In the genomic region with DNA sequence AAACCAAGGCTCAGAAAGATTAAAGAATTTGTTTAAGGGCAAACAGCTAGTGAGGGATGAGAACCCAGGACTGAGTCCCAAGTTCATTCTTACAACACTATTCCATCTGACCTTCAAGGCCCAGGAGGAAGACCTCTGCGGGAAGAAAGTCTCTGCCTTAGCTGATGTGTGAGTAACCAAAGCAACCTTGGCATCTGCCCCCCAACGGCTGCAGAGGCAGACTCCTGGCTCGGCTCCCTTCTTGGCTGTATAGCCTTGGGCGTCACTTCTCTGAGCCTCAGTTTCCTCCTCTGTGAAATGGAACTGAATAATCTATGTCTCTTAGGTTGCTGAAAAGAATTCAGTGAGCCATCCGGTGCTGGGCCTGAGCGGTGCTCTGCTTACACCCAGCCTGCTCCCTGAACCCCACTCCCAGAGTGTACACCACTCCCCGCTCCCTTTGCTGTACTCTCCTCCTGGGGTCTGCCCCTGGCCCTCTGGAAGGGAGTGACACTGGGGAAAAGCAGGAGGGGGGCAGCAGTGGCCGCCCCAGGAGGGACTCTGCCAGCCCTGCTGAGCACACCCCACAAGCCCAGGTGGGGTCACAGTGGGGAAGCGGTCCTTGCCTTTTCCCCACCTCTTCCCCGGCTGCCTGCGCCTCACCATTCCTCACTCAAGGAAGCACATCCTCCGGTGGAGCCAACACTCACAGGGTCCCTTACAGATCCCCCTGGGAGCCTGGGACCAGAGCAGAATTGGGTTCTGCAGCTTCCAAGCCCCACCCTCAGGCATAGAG, we compare ENCODE assay signal across 26 cellular contexts.
"Had no signal": no experiment of that assay in that cellular context is flagged by ENCODE, and none has a peak within 500 bp of the region (broad histone marks: within the 10 kb centered on the region; RNA-seq: fewer than 3 reads in every experiment).

No MANE protein-coding gene starts in this region.

- H3K9me3 Mint-ChIP-seq: mesothelial cell of epicardium; naive thymus-derived CD8-positive, alpha-beta T cell; neural crest cell had no signal

- H3K27ac ChIP-seq: body of pancreas, coronary artery, dorsolateral prefrontal cortex, parathyroid adenoma, psoas muscle, tibial nerve had no signal

- H3K4me3 ChIP-seq: body of pancreas, coronary artery, dorsolateral prefrontal cortex, psoas muscle, tibial nerve had no signal

- H3K4me1 ChIP-seq: body of pancreas, tibial nerve had no signal

- ATAC-seq: activated CD4-positive, alpha-beta T cell treated with anti-CD3 and anti-CD28 coated beads for 36 hours; activated CD8-positive, alpha-beta memory T cell treated with anti-CD3 and anti-CD28 coated beads, Interleukin-2, amount 10 ng/mL, durations not matched to agents 7 days and 5 days; activated CD8-positive, alpha-beta T cell treated with anti-CD3 and anti-CD28 coated beads, Interleukin-2, amount 10 ng/mL, durations not matched to agents 7 days and 5 days; body of pancreas; left lobe of liver; naive thymus-derived CD8-positive, alpha-beta T cell had no signal

- H3K27me3 ChIP-seq: body of pancreas, dorsolateral prefrontal cortex, tibial nerve had no signal

- H3K4me3 Mint-ChIP-seq: activated CD4-positive, alpha-beta T cell treated with anti-CD3 and anti-CD28 coated beads for 36 hours; activated CD8-positive, alpha-beta memory T cell treated with anti-CD3 and anti-CD28 coated beads, Interleukin-2, amount 10 ng/mL, durations not matched to agents 7 days and 5 days; activated CD8-positive, alpha-beta T cell treated with anti-CD3 and anti-CD28 coated beads, Interleukin-2, amount 10 ng/mL, durations not matched to agents 7 days and 5 days; activated naive CD8-positive, alpha-beta T cell; mesothelial cell of epicardium; naive thymus-derived CD8-positive, alpha-beta T cell; neural crest cell had no signal

- H3K9ac ChIP-seq: parathyroid adenoma had no signal

- H3K27me3 Mint-ChIP-seq: activated CD4-positive, alpha-beta T cell treated with anti-CD3 and anti-CD28 coated beads for 36 hours; activated CD8-positive, alpha-beta memory T cell treated with anti-CD3 and anti-CD28 coated beads, Interleukin-2, amount 10 ng/mL, durations not matched to agents 7 days and 5 days; activated naive CD8-positive, alpha-beta T cell; naive thymus-derived CD8-positive, alpha-beta T cell had no signal

- DNase-seq: activated CD4-positive, alpha-beta T cell treated with anti-CD3 and anti-CD28 coated beads for 36 hours; activated CD4-positive, CD25-positive, alpha-beta regulatory T cell; activated CD8-positive, alpha-beta memory T cell treated with anti-CD3 and anti-CD28 coated beads, Interleukin-2, amount 10 ng/mL, durations not matched to agents 7 days and 5 days; activated CD8-positive, alpha-beta T cell treated with anti-CD3 and anti-CD28 coated beads, Interleukin-2, amount 10 ng/mL, durations not matched to agents 7 days and 5 days; activated naive CD4-positive, alpha-beta T cell; activated T-cell treated with anti-CD3 and anti-CD28 coated beads, Interleukin-2, amount 50 U/mL, for 48 hours; anterior cingulate cortex; body of pancreas; dorsolateral prefrontal cortex; effector memory CD4-positive, alpha-beta T cell; erythroblast; head of caudate nucleus; hippocampal formation; kidney; naive thymus-derived CD8-positive, alpha-beta T cell; occipital lobe; stimulated activated CD4-positive, alpha-beta T cell treated with anti-CD3 and anti-CD28 coated beads, Interleukin-2, amount 100 ng/mL, for 48 hours; T-helper 1 cell had no signal

- H3K4me1 Mint-ChIP-seq: neural crest cell had no signal

- H3K36me3 Mint-ChIP-seq: activated naive CD8-positive, alpha-beta T cell; mesothelial cell of epicardium had no signal

- H3K27ac Mint-ChIP-seq: activated CD4-positive, alpha-beta T cell treated with anti-CD3 and anti-CD28 coated beads for 36 hours; activated CD8-positive, alpha-beta memory T cell treated with anti-CD3 and anti-CD28 coated beads, Interleukin-2, amount 10 ng/mL, durations not matched to agents 7 days and 5 days; activated CD8-positive, alpha-beta T cell treated with anti-CD3 and anti-CD28 coated beads, Interleukin-2, amount 10 ng/mL, durations not matched to agents 7 days and 5 days; activated naive CD8-positive, alpha-beta T cell; mesothelial cell of epicardium had no signal

- H3K9me3 ChIP-seq: body of pancreas, psoas muscle, tibial nerve had no signal

- H2AFZ ChIP-seq: parathyroid adenoma had no signal
